ENCODE assay signal across 8 cellular contexts in genomic region chr12:79997115-79997805, GRCh38.
DNase-seq lines count a peak whose midpoint lies in the region; ATAC-seq, FAIRE-seq and TF ChIP-seq lines count a peak whose summit lies in the region.

No MANE protein-coding gene starts in this region.

- H3K4me1 ChIP-seq in K562 (replicated peaks in 1 of 2; ENCODE audit: control insufficient read depth in 2 of 2, insufficient read depth in 2 of 2, low read length in 2 of 2) = peaks cover 0 to 7% of the 10 kb centered on the region in 2 experiments; a peak in 1 of 5 replicates
- H3K4me1 ChIP-seq in H9 (ENCODE audit: insufficient read depth, low read length) = peaks cover 5% of the 10 kb centered on the region; the same call in 1 of the 2 replicates

- H3K56ac ChIP-seq in H9 (ENCODE audit: insufficient read length, low read depth, low read length) = no peak overlapping the region

- H3K18ac ChIP-seq in H9 (ENCODE audit: insufficient read length, low read depth, low read length) = no peak overlapping the region

- H3K4me3 Mint-ChIP-seq in H9 = no peak overlapping the region

- H3K9me1 ChIP-seq in K562 (ENCODE audit: control insufficient read depth, insufficient read depth, low read length) = no peaks in the 10 kb centered on the region

- in situ Hi-C loops in K562 (cut with MboI) = no loop called here

- H3K27ac ChIP-seq in K562 (ENCODE audit: extremely low read depth, low read depth, low read length) (no peak overlapping the region), H9 (ENCODE audit: insufficient read length, low read depth, low read length) (no peak overlapping the region)

- no peaks in the 10 kb centered on the region for H3K23me2 ChIP-seq in H9 (ENCODE audit: insufficient read length, low read depth, low read length, poor library complexity, severe bottlenecking)

- no peak overlapping the region for H4K5ac ChIP-seq in H9 (ENCODE audit: insufficient read length, low read depth, low read length)

- no peaks in the 10 kb centered on the region for H3K36me3 ChIP-seq in K562 (ENCODE audit: control insufficient read depth, insufficient read depth, low read length)

- intact Hi-C loops in K562 (cut with micrococcal nuclease) = no loop called here

- no peak overlapping the region for H2BK120ac ChIP-seq in H9 (ENCODE audit: low read depth, low read length, poor library complexity, severe bottlenecking)

- no peak overlapping the region for H3K4ac ChIP-seq in H9 (ENCODE audit: low read depth, low read length)

- H3T11ph ChIP-seq in H9 (ENCODE audit: low read length) = no peak overlapping the region

- BruUV-seq in K562 (replicated peaks; lab: Mats Ljungman, UMichigan) = no TSS peak

- TF ChIP-seq EP300 in K562 (IDR thresholded peaks at IDR 0.05; ENCODE audit: low read length) = no peak

- H3K36me3 Mint-ChIP-seq in H9 (ENCODE audit: insufficient read depth in 1 of 3, low read depth in 3 of 3) = peaks cover 0 to 3% (median 0%) of the 10 kb centered on the region in 3 experiments; a peak in 2 of 7 replicates

- H3K4me1 Mint-ChIP-seq in H9 = peaks cover 13 to 14% of the 10 kb centered on the region in 2 experiments

- H3K9me3 Mint-ChIP-seq in H9 = no peaks in the 10 kb centered on the region; a peak in 2 of 5 replicates

- no peaks in the 10 kb centered on the region for H4K20me1 ChIP-seq in K562 (replicated peaks; ENCODE audit: control insufficient read depth, insufficient read depth, low read length)
- H4K20me1 ChIP-seq in H9 (ENCODE audit: control insufficient read depth, insufficient read depth, insufficient read length) = no peaks in the 10 kb centered on the region

- H3K79me1 ChIP-seq in H9 (ENCODE audit: insufficient read depth, low read depth, low read length, poor library complexity, severe bottlenecking) = no peaks in the 10 kb centered on the region

- TF ChIP-seq RAD21 in K562 (CRISPR knock-in tag; conservative IDR thresholded peaks at IDR 0.05 in 1 of 2, IDR thresholded peaks at IDR 0.05 in 1 of 2) = no peak

- 0% methylated on average over 2 of the region's 2 CpGs for WGBS in K562 (ENCODE audit: insufficient coverage, low coverage, missing lambda C conversion rate)
- no CpG with 5 or more reads among the region's 2 CpGs for WGBS in H9 (ENCODE audit: extremely low coverage, insufficient read length, low lambda C conversion rate)

- H3K27me3 ChIP-seq in K562 (ENCODE audit: control insufficient read depth in 2 of 2, insufficient read depth in 2 of 2, low read length in 2 of 2) (no peaks in the 10 kb centered on the region), H9 (ENCODE audit: insufficient read depth, low read length) (no peaks in the 10 kb centered on the region)

- no peak overlapping the region for H2BK12ac ChIP-seq in H9 (ENCODE audit: insufficient read length, low read depth, low read length)

- CTCF ChIA-PET in K562 (lab: Yijun Ruan, JAX; ENCODE audit: low intra/inter-chr PET ratio) = no interaction called here

- no peak overlapping the region for H3K23ac ChIP-seq in H9 (ENCODE audit: insufficient read length, low read depth, low read length)

- no peaks in the 10 kb centered on the region for H3K9me3 ChIP-seq in K562 (replicated peaks; ENCODE audit: control insufficient read depth, insufficient read depth, low read depth, low read length)
- no peaks in the 10 kb centered on the region for H3K9me3 ChIP-seq in H9 (ENCODE audit: control insufficient read depth, low read depth, low read length)

- TF ChIP-seq CTCF in K562 (IDR thresholded peaks at IDR 0.05 in 2 of 3, conservative IDR thresholded peaks at IDR 0.05 in 1 of 3; ENCODE audit: insufficient read depth in 2 of 3, low read depth in 1 of 3, low read length in 3 of 3) = no peak
- TF ChIP-seq CTCF in H9 (conservative IDR thresholded peaks at IDR 0.05) = no peak

- no peaks in the 10 kb centered on the region for H3K79me2 ChIP-seq in K562 (ENCODE audit: control insufficient read depth, insufficient read depth, low read length)
- no peaks in the 10 kb centered on the region for H3K79me2 ChIP-seq in H9 (ENCODE audit: insufficient read depth, low read length)

- H2AK5ac ChIP-seq in H9 (ENCODE audit: insufficient read length, low read length) = no peak overlapping the region

- no peak overlapping the region for H3K27ac Mint-ChIP-seq in H9

- no peak overlapping the region for H4K91ac ChIP-seq in H9 (ENCODE audit: insufficient read length, low read depth, low read length)

- POLR2A ChIA-PET in K562 (lab: Yijun Ruan, JAX) = no interaction called here

- no peak overlapping the region for H4K8ac ChIP-seq in H9 (replicated peaks; ENCODE audit: insufficient read length, low read depth, low read length)

- no peak overlapping the region for H2BK20ac ChIP-seq in H9 (ENCODE audit: low read depth, low read length, poor library complexity, severe bottlenecking)

- FAIRE-seq in K562 (lab: Jason Lieb, UNC) = no peak

- H3K14ac ChIP-seq in H9 (ENCODE audit: insufficient read depth, low read length) = no peak overlapping the region

- no peak overlapping the region for H3K4me3 ChIP-seq in K562

- no peaks in the 10 kb centered on the region; the same call in 1 of the 2 replicates for H3K27me3 Mint-ChIP-seq in H9 (ENCODE audit: low read depth)

- DNase-seq in K562 (ENCODE audit: extremely low read depth in 1 of 4, low spot score in 3 of 4) = no peak
- no peak for DNase-seq in H9
- DNase-seq in hippocampal formation (lab: John Stamatoyannopoulos, UW) = no peak
- no peak for DNase-seq in stimulated activated CD4-positive, alpha-beta T cell treated with anti-CD3 and anti-CD28 coated beads, Interleukin-15, amount 100 ng/mL, for 24 hours

- no peak overlapping the region for H2AFZ ChIP-seq in K562 (ENCODE audit: low read depth, low read length)
- no peak overlapping the region for H2AFZ ChIP-seq in H9 (ENCODE audit: low read length)

- H2BK5ac ChIP-seq in H9 (ENCODE audit: insufficient read length, low read length) = no peak overlapping the region

- TF ChIP-seq POLR2A in K562 (conservative IDR thresholded peaks at IDR 0.05) = no peak

- no peak overlapping the region for H2BK15ac ChIP-seq in H9 (ENCODE audit: low read depth, low read length)

- H3K4me2 ChIP-seq in K562 (ENCODE audit: insufficient read depth, low read length) (no peak overlapping the region), H9 (ENCODE audit: insufficient read depth, insufficient read length, low read length) (no peak overlapping the region)

- no peak overlapping the region for H3K9ac ChIP-seq in K562 (ENCODE audit: insufficient read depth in 1 of 2, low read depth in 2 of 2, low read length in 2 of 2)
- no peak overlapping the region for H3K9ac ChIP-seq in H9 (ENCODE audit: extremely low read depth, insufficient read length, low read length)

- ATAC-seq in GM18499 (IDR thresholded peaks at IDR 0.05; ENCODE audit: insufficient read depth, unreplicated experiment) (peak; percentile 100), GM21526 (IDR thresholded peaks at IDR 0.05; ENCODE audit: low FRiP score, unreplicated experiment) (peak; percentile 100), HG03354 (IDR thresholded peaks at IDR 0.05; ENCODE audit: poor library complexity, severe bottlenecking, unreplicated experiment) (peak; percentile 100), K562 (no peak)
- no peak for ATAC-seq in activated CD4-positive, CD25-positive, alpha-beta regulatory T cell treated with anti-CD3 and anti-CD28 coated beads, Interleukin-2, amount 50 U/mL, for 24 hours

TF ChIP-seq in K562, 482 proteins besides CTCF, POLR2A, EP300 and RAD21:
- TF ChIP-seq KLF13 (tag; IDR thresholded peaks at IDR 0.05; ENCODE audit: borderline replicate concordance, low read depth) (no peak), SPI1 (IDR thresholded peaks at IDR 0.05; ENCODE audit: borderline replicate concordance, low read depth, low read length) (peak; percentile 55; the same call in 1 of the 2 replicates)

Comparison
In these comparisons a context has a peak if more than half of its experiments do, and no peak if none do; other contexts are left out.
1. ATAC-seq: peak in GM18499 (single experiment), GM21526 (single experiment) and HG03354 (single experiment); none in K562 (single experiment) and activated CD4-positive, CD25-positive, alpha-beta regulatory T cell treated with anti-CD3 and anti-CD28 coated beads, Interleukin-2, amount 50 U/mL, for 24 hours (0 of 2).